ENCODE assay signal across 1 cellular context in genomic region chr9:136242248-136242647, GRCh38.
TF ChIP-seq lines count a peak whose summit lies in the region.

No MANE protein-coding gene starts in this region.

TF ChIP-seq in HepG2, 621 proteins besides CTCF, POLR2A, EP300 and RAD21:
- TF ChIP-seq ZNF512 (CRISPR knock-in tag; IDR thresholded peaks at IDR 0.05) (no peak), REPIN1 (CRISPR knock-in tag; IDR thresholded peaks at IDR 0.05; ENCODE audit: borderline replicate concordance, low read depth) (no peak), ZNF253 (CRISPR knock-in tag; IDR thresholded peaks at IDR 0.05; ENCODE audit: borderline replicate concordance) (no peak), ZNF484 (CRISPR knock-in tag; IDR thresholded peaks at IDR 0.05; ENCODE audit: borderline replicate concordance, low read depth) (no peak), PAX8 (CRISPR knock-in tag; IDR thresholded peaks at IDR 0.05; ENCODE audit: borderline replicate concordance) (no peak), MED1 (CRISPR knock-in tag; IDR thresholded peaks at IDR 0.05) (no peak), SNRNP70 (IDR thresholded peaks at IDR 0.05; ENCODE audit: low read depth, low read length) (no peak), HNF4A (CRISPR knock-in tag; IDR thresholded peaks at IDR 0.05) (no peak), ZNF275 (CRISPR knock-in tag; IDR thresholded peaks at IDR 0.05; ENCODE audit: borderline replicate concordance) (no peak)
